In the genomic region with DNA sequence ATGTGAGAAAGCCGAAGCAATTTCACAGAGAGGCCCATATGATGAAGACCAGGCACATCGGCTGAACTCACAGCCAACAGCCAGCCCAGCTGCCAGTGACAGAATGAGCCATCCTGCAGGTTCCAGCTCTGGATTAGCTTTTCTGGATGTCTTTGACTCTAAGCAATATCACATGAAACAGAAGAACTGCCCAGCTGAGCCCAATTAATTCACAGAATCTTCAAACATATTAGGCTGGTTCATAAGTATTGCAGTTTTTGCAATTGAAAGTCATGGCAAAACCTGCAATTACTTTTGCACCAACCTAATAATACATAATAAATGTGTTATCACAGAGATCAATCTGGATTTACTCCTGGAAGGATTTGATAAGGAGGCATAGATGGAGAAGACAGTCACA, we compare ENCODE assay signal across 29 cellular contexts.
"Had no signal": no experiment of that assay in that cellular context is flagged by ENCODE, and none has a peak within 500 bp of the region (broad histone marks: within the 10 kb centered on the region; RNA-seq: fewer than 3 reads in every experiment).

No MANE protein-coding gene starts in this region.

- H3K27ac ChIP-seq: colonic mucosa, coronary artery, dorsolateral prefrontal cortex, epithelial cell of prostate, esophagus muscularis mucosa, esophagus squamous epithelium, foreskin keratinocyte, gastrocnemius medialis, gastroesophageal sphincter, heart left ventricle, heart right ventricle had no signal

- H3K27ac Mint-ChIP-seq: dendritic cell treated with granulocyte-macrophage colony-stimulating factor and Interleukin-4, amounts not matched to agents 40 ng/mL and 50 ng/mL, for 4 days; effector memory CD8-positive, alpha-beta T cell; endodermal cell had no signal

- H3K9me3 ChIP-seq: colonic mucosa, gastrocnemius medialis had no signal

- H3K4me1 ChIP-seq: colonic mucosa, esophagus squamous epithelium, foreskin keratinocyte, gastrocnemius medialis, gastroesophageal sphincter, heart left ventricle had no signal

- DNase-seq: colonic mucosa; cortex of kidney; dermis blood vessel endothelial cell; dorsolateral prefrontal cortex; effector CD4-positive, alpha-beta T cell; effector CD8-positive, alpha-beta T cell; effector memory CD4-positive, alpha-beta T cell; effector memory CD8-positive, alpha-beta T cell; endodermal cell; erythroblast; esophagus squamous epithelium; foreskin fibroblast; foreskin keratinocyte; foreskin melanocyte; gastrocnemius medialis; glutamatergic neuron; head of caudate nucleus; heart left ventricle; heart right ventricle had no signal

- ATAC-seq: effector memory CD8-positive, alpha-beta T cell; esophagus mucosa; foreskin keratinocyte; gastrocnemius medialis; gastroesophageal sphincter; heart left ventricle; heart right ventricle had no signal

- H3K4me3 Mint-ChIP-seq: dendritic cell treated with granulocyte-macrophage colony-stimulating factor and Interleukin-4, amounts not matched to agents 40 ng/mL and 50 ng/mL, for 4 days; effector memory CD8-positive, alpha-beta T cell; endodermal cell had no signal

- FAIRE-seq: colon, endometrium, endothelial cell of umbilical vein, frontal cortex had no signal

- H3K27me3 Mint-ChIP-seq: dendritic cell treated with granulocyte-macrophage colony-stimulating factor and Interleukin-4, amounts not matched to agents 40 ng/mL and 50 ng/mL, for 4 days; effector memory CD8-positive, alpha-beta T cell had no signal

- H3K4me3 ChIP-seq: colonic mucosa, coronary artery, dorsolateral prefrontal cortex, esophagus muscularis mucosa, esophagus squamous epithelium, gastrocnemius medialis, gastroesophageal sphincter, heart left ventricle, heart right ventricle had no signal

- H3K27me3 ChIP-seq: colonic mucosa, dorsolateral prefrontal cortex, esophagus muscularis mucosa, esophagus squamous epithelium, foreskin keratinocyte, gastrocnemius medialis, gastroesophageal sphincter, heart left ventricle, heart right ventricle had no signal

- H3K36me3 ChIP-seq: colonic mucosa, esophagus muscularis mucosa, esophagus squamous epithelium, gastrocnemius medialis, gastroesophageal sphincter, heart left ventricle, heart right ventricle had no signal
